Comparison of ENCODE assay signal across 23 cellular contexts in the genomic region with DNA sequence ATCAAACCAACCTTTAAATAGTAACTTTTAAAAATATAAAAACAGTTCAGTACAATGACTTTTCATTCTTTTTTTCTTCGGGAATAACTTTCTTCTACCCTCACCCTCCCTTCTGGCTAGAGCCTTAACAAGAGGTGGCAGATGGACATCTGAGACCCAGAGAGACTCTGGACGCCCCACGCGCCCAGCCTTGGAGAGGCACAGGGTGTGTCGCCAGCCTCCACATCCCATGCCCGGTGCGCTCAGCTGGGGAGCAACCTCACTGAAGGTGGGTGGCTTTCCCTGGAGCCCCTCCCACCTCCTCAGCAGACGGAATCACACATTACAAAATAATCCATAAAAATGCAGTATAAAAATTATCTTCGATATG. TPM values are rescaled to one million over a fixed set of nuclear protein-coding genes. Genes with fewer than 3 reads are reported as not detected.
DNase-seq lines count a peak whose midpoint lies in the region; ATAC-seq and TF ChIP-seq lines count a peak whose summit lies in the region.
"Had no signal": no experiment of that assay in that cellular context is flagged by ENCODE, and none has a peak within 500 bp of the region (broad histone marks: within the 10 kb centered on the region; RNA-seq: fewer than 3 reads in every experiment).

No MANE protein-coding gene starts in this region.

- H2AFZ ChIP-seq in neuronal stem cell (ENCODE audit: low read length), result no peak overlapping the region
- H2AFZ ChIP-seq: GM23248 had no signal

- no peak for TF ChIP-seq POLR2A in spleen (IDR thresholded peaks at IDR 0.05)

- no peak overlapping the region for H2BK120ac ChIP-seq in neuronal stem cell (ENCODE audit: low read depth, low read length)

- H2BK12ac ChIP-seq in neuronal stem cell (ENCODE audit: low read length), result no peak overlapping the region

- H3K4me3 ChIP-seq in neuronal stem cell (ENCODE audit: low read length in 2 of 2) (no peak overlapping the region), spleen (no peak overlapping the region)
- H3K4me3 ChIP-seq: GM23248, HAP-1 had no signal

- H3K4ac ChIP-seq in neuronal stem cell (ENCODE audit: low read length), result no peak overlapping the region

- H3K27ac ChIP-seq in neuronal stem cell (replicated peaks; ENCODE audit: low read length), result no peak overlapping the region
- peak overlapping the region in 3 of 8 donors; percentile 2 to 51 (median 29) for H3K27ac ChIP-seq in spleen
- H3K27ac ChIP-seq: GM23248, HL-60 had no signal

- no peak overlapping the region for H2BK15ac ChIP-seq in neuronal stem cell (ENCODE audit: low read length)

- no peaks in the 10 kb centered on the region for H3K4me1 Mint-ChIP-seq in activated T-cell treated with anti-CD3 and anti-CD28 coated beads, Interleukin-2, amount 50 U/mL, for 4 hours (ENCODE audit: low read depth)
- H3K4me1 Mint-ChIP-seq in IgD-negative memory B cell, result peaks cover 13 to 22% (median 21%) of the 10 kb centered on the region in 3 donors

- no peak overlapping the region for H4K8ac ChIP-seq in neuronal stem cell (ENCODE audit: low read depth, low read length)

- H3K27me3 ChIP-seq in neuronal stem cell (ENCODE audit: control insufficient read depth in 3 of 3, insufficient read depth in 3 of 3, low read depth in 1 of 3, low read length in 3 of 3), result no peaks in the 10 kb centered on the region
- no peaks in the 10 kb centered on the region for H3K27me3 ChIP-seq in spleen (replicated peaks in 1 of 7)

- H3K36me3 Mint-ChIP-seq in activated T-cell treated with anti-CD3 and anti-CD28 coated beads, Interleukin-2, amount 50 U/mL, for 4 hours (ENCODE audit: insufficient read depth), result peaks cover 34% of the 10 kb centered on the region
- peaks cover 18% of the 10 kb centered on the region for H3K36me3 Mint-ChIP-seq in IgD-negative memory B cell

- no peak overlapping the region for H2AK5ac ChIP-seq in neuronal stem cell (ENCODE audit: low read depth, low read length)

- H3K18ac ChIP-seq in neuronal stem cell (ENCODE audit: low read length), result peak overlapping the region; percentile 72

- TF ChIP-seq CTCF in spleen (IDR thresholded peaks at IDR 0.05 in 8 of 11, conservative IDR thresholded peaks at IDR 0.05 in 3 of 11), result no peak

- no peak for ATAC-seq in activated T-cell treated with anti-CD3 and anti-CD28 coated beads, Interleukin-2, amount 50 U/mL, for 4 hours
- ATAC-seq: HepG2 had no signal

- H3K4me1 ChIP-seq in neuronal stem cell (ENCODE audit: control insufficient read depth in 2 of 2, insufficient read depth in 1 of 2, low read depth in 1 of 2, low read length in 2 of 2) (peaks cover 0 to 8% of the 10 kb centered on the region in 2 donors), spleen (peaks cover 0 to 23% (median 6%) of the 10 kb centered on the region in 6 donors)
- H3K4me1 ChIP-seq: Caco-2, HAP-1 had no signal

- H3K79me1 ChIP-seq in neuronal stem cell (ENCODE audit: low read depth, low read length), result peaks cover 2% of the 10 kb centered on the region

- no peak overlapping the region for H3K4me2 ChIP-seq in neuronal stem cell (ENCODE audit: insufficient read depth, low read length, poor library complexity, severe bottlenecking)

- no CpG with 5 or more reads among the region's 9 CpGs for WGBS in neuronal stem cell (ENCODE audit: extremely low coverage in 2 of 2, insufficient read length in 2 of 2, insufficient replicate concordance in 1 of 2), 2 donors
- 78 to 90% (median 86%) methylated on average over 9 of the region's 9 CpGs for WGBS in spleen, 5 donors

- H3K36me3 ChIP-seq in neuronal stem cell (replicated peaks in 1 of 2; ENCODE audit: control insufficient read depth in 2 of 2, insufficient read depth in 2 of 2, low read length in 2 of 2) (peaks cover 21 to 64% of the 10 kb centered on the region in 2 donors), spleen (peaks cover 10 to 82% (median 53%) of the 10 kb centered on the region in 6 donors)

- no peak overlapping the region for H3K4me3 Mint-ChIP-seq in activated T-cell treated with anti-CD3 and anti-CD28 coated beads, Interleukin-2, amount 50 U/mL, for 4 hours
- H3K4me3 Mint-ChIP-seq in IgD-negative memory B cell, result peak overlapping the region in 1 of 4 donors; percentile 34
- H3K4me3 Mint-ChIP-seq: CD4-positive, alpha-beta T cell had no signal

- no peak overlapping the region for H4K91ac ChIP-seq in neuronal stem cell (ENCODE audit: low read depth, low read length, poor library complexity)

- peak; percentile 5 for DNase-seq in activated T-cell treated with anti-CD3 and anti-CD28 coated beads, Interleukin-2, amount 50 U/mL, for 1 hour
- DNase-seq in activated T-cell treated with anti-CD3 and anti-CD28 coated beads, Interleukin-2, amount 50 U/mL, for 4 hours, result no peak
- DNase-seq in neuronal stem cell (ENCODE audit: low spot score) (no peak), spleen (peak; percentile 57), SKM-1 treated with dmso at 0.1 percent for 144 hours (lab: John Stamatoyannopoulos, UW; ENCODE audit: unreplicated experiment) (no peak), NCI-H2029 treated with DMSO at 0.1 percent for 48 hours (lab: John Stamatoyannopoulos, UW) (no peak), NCI-H187 treated with DMSO at 0.1 percent for 48 hours (lab: John Stamatoyannopoulos, UW) (no peak)
- DNase-seq: CD4-positive, alpha-beta T cell; DMS153; KBM-7; MM.1S; NCI-H1048; NCI-H1417 treated with DMSO at 0.1 percent for 48 hours; NCI-H187; NCI-H226; OCI-M1; Right ventricle myocardium superior had no signal

- no peak overlapping the region for H3K23ac ChIP-seq in neuronal stem cell (ENCODE audit: low read depth, low read length, poor library complexity)

- H3K9me3 Mint-ChIP-seq in activated T-cell treated with anti-CD3 and anti-CD28 coated beads, Interleukin-2, amount 50 U/mL, for 4 hours, result no peaks in the 10 kb centered on the region
- H3K9me3 Mint-ChIP-seq in IgD-negative memory B cell, result no peaks in the 10 kb centered on the region
- H3K9me3 Mint-ChIP-seq: CD4-positive, alpha-beta T cell had no signal

- H3K9me3 ChIP-seq in neuronal stem cell (replicated peaks in 1 of 2; ENCODE audit: control insufficient read depth in 2 of 2, insufficient read depth in 1 of 2, low read depth in 1 of 2, low read length in 2 of 2), result no peaks in the 10 kb centered on the region
- no peaks in the 10 kb centered on the region for H3K9me3 ChIP-seq in spleen
- H3K9me3 ChIP-seq: Caco-2, HAP-1 had no signal

- H3K14ac ChIP-seq in neuronal stem cell (ENCODE audit: low read length), result no peak overlapping the region

- H3K27ac Mint-ChIP-seq in IgD-negative memory B cell, result peak overlapping the region in 2 of 3 donors; percentile 32 to 61
- H3K27ac Mint-ChIP-seq: CD4-positive, alpha-beta T cell had no signal

- intact Hi-C loops in spleen (cut with DNase I; ENCODE audit: low total_unique reads), result no loop called here

- H2BK5ac ChIP-seq in neuronal stem cell (ENCODE audit: low read length), result no peak overlapping the region

- H3K27me3 Mint-ChIP-seq in activated T-cell treated with anti-CD3 and anti-CD28 coated beads, Interleukin-2, amount 50 U/mL, for 4 hours (ENCODE audit: low read depth), result no peaks in the 10 kb centered on the region
- H3K27me3 Mint-ChIP-seq in IgD-negative memory B cell, result no peaks in the 10 kb centered on the region
- H3K27me3 Mint-ChIP-seq: CD4-positive, alpha-beta T cell had no signal

- H3K9ac ChIP-seq in neuronal stem cell (ENCODE audit: low read depth, low read length, poor library complexity), result peak overlapping the region; percentile 55
- H3K9ac ChIP-seq: GM23248 had no signal

RNA-seq across cellular contexts. Expression of gene TLE3, which starts 49.5 kb away (rescaled TPM):
- 100 to 1,000 TPM; 115 to 153 (median 139) TPM for total RNA-seq in activated T-cell treated with anti-CD3 and anti-CD28 coated beads, Interleukin-2, amount 50 U/mL, for 4 hours
- polyA plus RNA-seq in IgD-negative memory B cell, result 88.7 TPM
- polyA plus RNA-seq in neuronal stem cell (2013, experiment 1 of 2), result 27.4 TPM
- 29.0 TPM for polyA plus RNA-seq in neuronal stem cell (2013, experiment 2 of 2)
- total RNA-seq in spleen, result 100 to 1,000 TPM in 5 of 7 donors, 10 to 100 TPM in 2; 81.7 to 141 (median 121) TPM
- 10 to 100 TPM; 23.7 to 41.0 (median 29.2) TPM for polyA plus RNA-seq in spleen

Comparison
In these comparisons a context has a peak if more than half of its experiments do, and no peak if none do; other contexts are left out.
1. DNase-seq: peak in activated T-cell treated with anti-CD3 and anti-CD28 coated beads, Interleukin-2, amount 50 U/mL, for 1 hour (single experiment) and spleen (single experiment); none in activated T-cell treated with anti-CD3 and anti-CD28 coated beads, Interleukin-2, amount 50 U/mL, for 4 hours (single experiment), neuronal stem cell (single experiment), SKM-1 treated with dmso at 0.1 percent for 144 hours (single experiment), NCI-H2029 treated with DMSO at 0.1 percent for 48 hours (single experiment) and NCI-H187 treated with DMSO at 0.1 percent for 48 hours (single experiment).